ENCODE assay signal across 16 cellular contexts in the genomic region with DNA sequence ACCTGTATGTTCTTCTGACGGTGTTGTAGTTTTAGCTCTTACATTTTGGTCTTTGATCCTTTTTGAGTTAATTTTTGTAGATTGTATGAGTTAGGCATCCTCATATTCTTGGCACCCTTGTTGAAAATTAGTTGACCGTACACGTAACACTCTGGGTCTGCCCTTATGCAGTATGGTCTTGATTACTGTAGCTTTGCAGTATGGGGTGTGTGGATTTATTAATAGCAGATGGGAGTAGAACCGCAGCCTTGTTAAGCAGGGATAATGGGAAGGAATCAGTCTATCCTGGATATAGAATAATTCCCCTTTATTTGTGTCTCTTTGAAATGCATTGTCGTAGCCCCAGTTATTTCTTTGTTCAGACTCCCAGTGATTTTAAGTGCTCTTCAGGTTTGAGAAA.
"Had no signal": no experiment of that assay in that cellular context is flagged by ENCODE, and none has a peak within 500 bp of the region (broad histone marks: within the 10 kb centered on the region; RNA-seq: fewer than 3 reads in every experiment).

No MANE protein-coding gene starts in this region.

- H3K9me3 Mint-ChIP-seq: activated naive CD8-positive, alpha-beta T cell treated with anti-CD3 and anti-CD28 coated beads for 36 hours; activated T-cell treated with anti-CD3 and anti-CD28 coated beads, Interleukin-2, amount 50 U/mL, for 24 hours had no signal

- H3K4me3 ChIP-seq: breast epithelium, lower lobe of right lung, pancreas, upper lobe of left lung had no signal

- H3K9me3 ChIP-seq: breast epithelium, lower lobe of right lung, pancreas, upper lobe of left lung had no signal

- H3K27me3 ChIP-seq: breast epithelium, pancreas, upper lobe of left lung had no signal

- DNase-seq: activated CD4-positive, alpha-beta T cell treated with anti-CD3 and anti-CD28 coated beads, Interleukin-2, amount 50 U/mL, for 48 hours; activated CD4-positive, CD25-positive, alpha-beta regulatory T cell treated with anti-CD3 and anti-CD28 coated beads, Interleukin-2, amount 50 U/mL, for 72 hours; activated CD8-positive, alpha-beta memory T cell treated with anti-CD3 and anti-CD28 coated beads, Interleukin-2, amount 10 ng/mL, durations not matched to agents 7 days and 5 days; activated gamma-delta T cell; activated naive CD8-positive, alpha-beta T cell treated with anti-CD3 and anti-CD28 coated beads for 36 hours; activated T-cell treated with anti-CD3 and anti-CD28 coated beads, Interleukin-2, amount 50 U/mL, for 24 hours; anterior cingulate cortex; left cardiac atrium; lower lobe of right lung; midbrain; pancreas; stimulated activated CD4-positive, alpha-beta T cell treated with anti-CD3 and anti-CD28 coated beads, Interleukin-4, amount 100 ng/mL, for 1 hour; stimulated activated CD8-positive, alpha-beta memory T cell treated with anti-CD3 and anti-CD28 coated beads, Interleukin-4, amount 100 ng/mL, for 48 hours; stimulated activated naive CD8-positive, alpha-beta T cell treated with anti-CD3 and anti-CD28 coated beads, Interleukin-15, Interleukin-2, amounts not matched to agents 100 U/mL and 50 U/mL, for 24 hours; upper lobe of left lung had no signal

- H3K4me1 ChIP-seq: breast epithelium, lower lobe of right lung, pancreas, upper lobe of left lung had no signal

- H3K27me3 Mint-ChIP-seq: activated CD8-positive, alpha-beta memory T cell treated with anti-CD3 and anti-CD28 coated beads, Interleukin-2, amount 10 ng/mL, durations not matched to agents 7 days and 5 days; activated naive CD8-positive, alpha-beta T cell treated with anti-CD3 and anti-CD28 coated beads for 36 hours; activated T-cell treated with anti-CD3 and anti-CD28 coated beads, Interleukin-2, amount 50 U/mL, for 24 hours had no signal

- H3K27ac Mint-ChIP-seq: activated CD8-positive, alpha-beta memory T cell treated with anti-CD3 and anti-CD28 coated beads, Interleukin-2, amount 10 ng/mL, durations not matched to agents 7 days and 5 days; activated naive CD8-positive, alpha-beta T cell treated with anti-CD3 and anti-CD28 coated beads for 36 hours; activated T-cell treated with anti-CD3 and anti-CD28 coated beads, Interleukin-2, amount 50 U/mL, for 24 hours had no signal

- H3K27ac ChIP-seq: breast epithelium, lower lobe of right lung, pancreas, upper lobe of left lung had no signal

- H3K4me1 Mint-ChIP-seq: activated naive CD8-positive, alpha-beta T cell treated with anti-CD3 and anti-CD28 coated beads for 36 hours had no signal

- H3K4me3 Mint-ChIP-seq: activated CD8-positive, alpha-beta memory T cell treated with anti-CD3 and anti-CD28 coated beads, Interleukin-2, amount 10 ng/mL, durations not matched to agents 7 days and 5 days; activated naive CD8-positive, alpha-beta T cell treated with anti-CD3 and anti-CD28 coated beads for 36 hours; activated T-cell treated with anti-CD3 and anti-CD28 coated beads, Interleukin-2, amount 50 U/mL, for 24 hours had no signal
